In genomic region chr16:4877298-4877685, GRCh38 we compare ENCODE assay signal across 18 cellular contexts. TPM values are rescaled to one million over a fixed set of nuclear protein-coding genes. Genes with fewer than 3 reads are reported as not detected.
DNase-seq lines count a peak whose midpoint lies in the region; ATAC-seq, FAIRE-seq and TF ChIP-seq lines count a peak whose summit lies in the region.
"Had no signal": no experiment of that assay in that cellular context is flagged by ENCODE, and none has a peak within 500 bp of the region (broad histone marks: within the 10 kb centered on the region; RNA-seq: fewer than 3 reads in every experiment).

No MANE protein-coding gene starts in this region.

- peaks cover 41% of the 10 kb centered on the region for H3K36me3 Mint-ChIP-seq in activated naive CD4-positive, alpha-beta T cell treated with anti-CD3 and anti-CD28 coated beads, Interleukin-2, amount 10 ng/mL, durations not matched to agents 7 days and 5 days

- intact Hi-C loops in K562 (cut with micrococcal nuclease) = no loop called here

- H3K9ac ChIP-seq in K562 (ENCODE audit: insufficient read depth in 1 of 2, low read depth in 2 of 2, low read length in 2 of 2) = no peak overlapping the region
- H3K9ac ChIP-seq: BLaER1, GM23248 had no signal

- no peaks in the 10 kb centered on the region for H3K4me1 Mint-ChIP-seq in activated naive CD4-positive, alpha-beta T cell treated with anti-CD3 and anti-CD28 coated beads, Interleukin-2, amount 10 ng/mL, durations not matched to agents 7 days and 5 days
- H3K4me1 Mint-ChIP-seq: CD4-positive, CD25-positive, alpha-beta regulatory T cell had no signal

- peaks cover 93% of the 10 kb centered on the region for H3K36me3 ChIP-seq in K562 (ENCODE audit: control insufficient read depth, insufficient read depth, low read length)
- peaks cover 100% of the 10 kb centered on the region for H3K36me3 ChIP-seq in neutrophil

- no peak for FAIRE-seq in K562 (lab: Jason Lieb, UNC)
- FAIRE-seq: GM12878, GM18507, H54 had no signal

- H3K4me3 ChIP-seq in K562 (no peak overlapping the region), neutrophil (ENCODE audit: low read depth in 1 of 2, low read length in 1 of 2) (no peak overlapping the region)
- H3K4me3 ChIP-seq: BLaER1, GM12878, GM23248 had no signal

- TF ChIP-seq POLR2A in K562 (conservative IDR thresholded peaks at IDR 0.05) = no peak

- no peaks in the 10 kb centered on the region for H3K9me3 Mint-ChIP-seq in activated naive CD4-positive, alpha-beta T cell treated with anti-CD3 and anti-CD28 coated beads, Interleukin-2, amount 10 ng/mL, durations not matched to agents 7 days and 5 days
- H3K9me3 Mint-ChIP-seq: CD4-positive, CD25-positive, alpha-beta regulatory T cell had no signal

- H3K9me3 ChIP-seq in K562 (replicated peaks; ENCODE audit: control insufficient read depth, insufficient read depth, low read depth, low read length) = no peaks in the 10 kb centered on the region
- H3K9me3 ChIP-seq in neutrophil = no peaks in the 10 kb centered on the region
- H3K9me3 ChIP-seq: BLaER1 had no signal

- DNase-seq in activated naive CD4-positive, alpha-beta T cell treated with anti-CD3 and anti-CD28 coated beads, Interleukin-2, amount 10 ng/mL, durations not matched to agents 7 days and 5 days = no peak
- no peak for DNase-seq in activated naive CD4-positive, alpha-beta T cell treated with anti-CD3 and anti-CD28 coated beads, Interleukin-2, amount 50 U/mL, for 16 hours
- DNase-seq in K562 (ENCODE audit: extremely low read depth in 1 of 4, low spot score in 3 of 4) (no peak), NCI-H526 treated with DMSO at 0.1 percent for 48 hours (lab: John Stamatoyannopoulos, UW) (no peak), SK-N-DZ (ENCODE audit: low spot score) (no peak), COR-L47 (lab: John Stamatoyannopoulos, UW) (no peak)
- DNase-seq: 8988T; AML-193; CD4-positive, CD25-positive, alpha-beta regulatory T cell; DMS79; GM23248 had no signal

- no peak overlapping the region for H3K4me3 Mint-ChIP-seq in activated naive CD4-positive, alpha-beta T cell treated with anti-CD3 and anti-CD28 coated beads, Interleukin-2, amount 10 ng/mL, durations not matched to agents 7 days and 5 days
- H3K4me3 Mint-ChIP-seq: CD4-positive, CD25-positive, alpha-beta regulatory T cell had no signal

- POLR2A ChIA-PET in K562 (lab: Yijun Ruan, JAX) = interaction anchor here (0.7 to 1.3 kb wide), 3 partner anchors 9 to 18 kb away, joined by 3 to 6 read pairs (median 5); no protein-coding TSS in a partner anchor

- H4K20me1 ChIP-seq in K562 (replicated peaks; ENCODE audit: control insufficient read depth, insufficient read depth, low read length) = no peaks in the 10 kb centered on the region

- CTCF ChIA-PET in activated naive CD4-positive, alpha-beta T cell treated with anti-CD3 and anti-CD28 coated beads, Interleukin-2, amount 10 ng/mL, durations not matched to agents 7 days and 5 days (lab: Charles Lee) = no interaction called here
- CTCF ChIA-PET in K562 (lab: Yijun Ruan, JAX; ENCODE audit: low intra/inter-chr PET ratio) = no interaction called here

- no peak for TF ChIP-seq RAD21 in K562 (CRISPR knock-in tag; conservative IDR thresholded peaks at IDR 0.05 in 1 of 2, IDR thresholded peaks at IDR 0.05 in 1 of 2)

- WGBS in K562 (ENCODE audit: insufficient coverage, low coverage, missing lambda C conversion rate) = 97% methylated on average over 14 of the region's 14 CpGs

- ATAC-seq in K562 = no peak
- ATAC-seq: GM12878, HCT116 had no signal

- H3K27me3 ChIP-seq in K562 (ENCODE audit: control insufficient read depth in 2 of 2, insufficient read depth in 2 of 2, low read length in 2 of 2) (no peaks in the 10 kb centered on the region), neutrophil (no peaks in the 10 kb centered on the region)
- H3K27me3 ChIP-seq: BLaER1 had no signal

- H3K4me2 ChIP-seq in K562 (ENCODE audit: insufficient read depth, low read length) = no peak overlapping the region
- H3K4me2 ChIP-seq: BLaER1 had no signal

- peak overlapping the region; percentile 7 for H3K27ac Mint-ChIP-seq in activated naive CD4-positive, alpha-beta T cell treated with anti-CD3 and anti-CD28 coated beads, Interleukin-2, amount 10 ng/mL, durations not matched to agents 7 days and 5 days
- H3K27ac Mint-ChIP-seq: CD4-positive, CD25-positive, alpha-beta regulatory T cell had no signal

- H3K27me3 Mint-ChIP-seq in activated naive CD4-positive, alpha-beta T cell treated with anti-CD3 and anti-CD28 coated beads, Interleukin-2, amount 10 ng/mL, durations not matched to agents 7 days and 5 days = no peaks in the 10 kb centered on the region
- H3K27me3 Mint-ChIP-seq: CD4-positive, CD25-positive, alpha-beta regulatory T cell had no signal

- no TSS peak for BruUV-seq in K562 (replicated peaks; lab: Mats Ljungman, UMichigan)

- H3K9me1 ChIP-seq in K562 (ENCODE audit: control insufficient read depth, insufficient read depth, low read length) = no peaks in the 10 kb centered on the region

- TF ChIP-seq EP300 in K562 (IDR thresholded peaks at IDR 0.05; ENCODE audit: low read length) = no peak

- no peak for TF ChIP-seq CTCF in K562 (IDR thresholded peaks at IDR 0.05 in 2 of 3, conservative IDR thresholded peaks at IDR 0.05 in 1 of 3; ENCODE audit: insufficient read depth in 2 of 3, low read depth in 1 of 3, low read length in 3 of 3)
- TF ChIP-seq CTCF in neutrophil (IDR thresholded peaks at IDR 0.05) = no peak

- H2AFZ ChIP-seq in K562 (ENCODE audit: low read depth, low read length) = no peak overlapping the region
- H2AFZ ChIP-seq: GM23248 had no signal

- H3K4me1 ChIP-seq in K562 (replicated peaks in 1 of 2; ENCODE audit: control insufficient read depth in 2 of 2, insufficient read depth in 2 of 2, low read length in 2 of 2) = peaks cover under 1 to 4% of the 10 kb centered on the region in 2 experiments; a peak in 1 of 5 replicates
- H3K4me1 ChIP-seq in neutrophil (ENCODE audit: control insufficient read depth in 1 of 2, insufficient read depth in 1 of 2, low read depth in 1 of 2, low read length in 1 of 2) = no peaks in the 10 kb centered on the region
- H3K4me1 ChIP-seq: BLaER1 had no signal

- H3K79me2 ChIP-seq in K562 (ENCODE audit: control insufficient read depth, insufficient read depth, low read length) = no peaks in the 10 kb centered on the region

- H3K27ac ChIP-seq in K562 (ENCODE audit: extremely low read depth, low read depth, low read length) = no peak overlapping the region
- peak overlapping the region; percentile 15 for H3K27ac ChIP-seq in neutrophil
- H3K27ac ChIP-seq: BLaER1, GM23248, HL-60 had no signal

- in situ Hi-C loops in K562 (cut with MboI) = no loop called here

RNA-seq across cellular contexts. Expression of gene UBN1, which starts 30.0 kb away (rescaled TPM):
- total RNA-seq in K562 (2011; cell fraction: chromatin; rRNA removed; ENCODE audit: low replicate concordance) = 79.4 and 106 TPM in 2 replicates
- 59.1 and 60.7 TPM in 2 replicates for total RNA-seq in K562 (2011; cell fraction: nucleolus; rRNA removed)
- total RNA-seq in K562 (2011; cell fraction: nucleoplasm; rRNA removed) = 65.0 TPM in 2 replicates
- total RNA-seq in K562 (2014; rRNA removed) = 20.6 and 20.8 TPM in 2 replicates
- 19.8 and 23.9 TPM in 2 replicates for total RNA-seq in K562 (2014; rRNA removed; fragmentation: Illumina TruSeq; extraction: Trizol)
- 24.4 and 25.0 TPM in 2 replicates for total RNA-seq in K562 (2015; rRNA removed; fragmentation: Illumina TruSeq; extraction: Trizol)
- 40.9 and 45.7 TPM in 2 replicates for total RNA-seq in K562 (2021)
- polyA plus RNA-seq in K562 (2011; rRNA removed) = 14.9 and 15.4 TPM in 2 replicates
- polyA plus RNA-seq in K562 (2011; cell fraction: cytosol; rRNA removed) = 14.7 and 17.3 TPM in 2 replicates
- 42.6 and 53.3 TPM in 2 replicates for polyA plus RNA-seq in K562 (2011; cell fraction: nucleus; rRNA removed)
- 29.7 and 30.3 TPM in 2 replicates for polyA plus RNA-seq in K562 (2012)
- 31.2 and 34.2 TPM in 2 replicates for polyA plus RNA-seq in K562 (2014; fragmentation: Illumina TruSeq; extraction: Trizol)
- polyA plus RNA-seq in K562 (2014; fragmentation: Nextera tagmentation; extraction: Ambion mirVana) = 1 to 10 TPM; 1.5 to 2.4 TPM
- 21.1 and 25.5 TPM in 2 replicates for polyA plus RNA-seq in K562 (2014; rRNA removed)
- 17.7 and 25.8 TPM in 2 replicates for polyA minus RNA-seq in K562 (2011; rRNA and poly(A)+ RNA removed)
- polyA minus RNA-seq in K562 (2011; cell fraction: cytosol; rRNA and poly(A)+ RNA removed) = 16.8 and 27.0 TPM in 2 replicates
- polyA minus RNA-seq in K562 (2011; cell fraction: nucleus; rRNA and poly(A)+ RNA removed) = 21.5 and 21.8 TPM in 2 replicates
- polyA plus RNA-seq in SK-N-DZ (2014; cell fraction: cytosol; rRNA removed) = 31.1 and 34.8 TPM in 2 replicates
- 21.0 and 33.5 TPM in 2 replicates for polyA plus RNA-seq in SK-N-DZ (2014; cell fraction: nucleus; rRNA removed)

RNA-seq across cellular contexts. Expression of gene GLYR1, which starts 30.2 kb away (rescaled TPM):
- 172 and 226 TPM in 2 replicates for total RNA-seq in K562 (2011; cell fraction: chromatin; rRNA removed; ENCODE audit: low replicate concordance)
- total RNA-seq in K562 (2011; cell fraction: nucleolus; rRNA removed) = 74.0 and 74.7 TPM in 2 replicates
- total RNA-seq in K562 (2011; cell fraction: nucleoplasm; rRNA removed) = 112 and 153 TPM in 2 replicates
- total RNA-seq in K562 (2014; rRNA removed) (36.5 and 41.6 TPM in 2 replicates), K562 (2014; rRNA removed; fragmentation: Illumina TruSeq; extraction: Trizol) (59.6 and 76.9 TPM in 2 replicates), K562 (2015; rRNA removed; fragmentation: Illumina TruSeq; extraction: Trizol) (70.9 and 72.4 TPM in 2 replicates), K562 (2021) (92.7 and 97.6 TPM in 2 replicates)
- polyA plus RNA-seq in K562 (2011; rRNA removed) (60.2 and 63.0 TPM in 2 replicates), K562 (2014; fragmentation: Illumina TruSeq; extraction: Trizol) (96.4 and 99.2 TPM in 2 replicates), K562 (2014; fragmentation: Nextera tagmentation; extraction: Ambion mirVana) (1 to 10 TPM; 6.7 to 8.3 TPM), K562 (2014; rRNA removed) (83.1 and 89.8 TPM in 2 replicates)
- 49.4 and 62.8 TPM in 2 replicates for polyA plus RNA-seq in K562 (2011; cell fraction: cytosol; rRNA removed)
- 66.8 and 89.3 TPM in 2 replicates for polyA plus RNA-seq in K562 (2011; cell fraction: nucleus; rRNA removed)
- polyA plus RNA-seq in K562 (2012) = 65.5 and 88.3 TPM in 2 replicates
- polyA minus RNA-seq in K562 (2011; rRNA and poly(A)+ RNA removed) = 78.7 and 80.6 TPM in 2 replicates
- polyA minus RNA-seq in K562 (2011; cell fraction: cytosol; rRNA and poly(A)+ RNA removed) = 28.9 and 29.7 TPM in 2 replicates
- polyA minus RNA-seq in K562 (2011; cell fraction: nucleus; rRNA and poly(A)+ RNA removed) = 31.8 and 43.2 TPM in 2 replicates
- 49.3 and 50.6 TPM in 2 replicates for polyA plus RNA-seq in SK-N-DZ (2014; cell fraction: cytosol; rRNA removed)
- polyA plus RNA-seq in SK-N-DZ (2014; cell fraction: nucleus; rRNA removed) = 35.7 and 56.2 TPM in 2 replicates

RNA-seq across cellular contexts. Expression of gene PPL, which starts 59.7 kb away (rescaled TPM):
- total RNA-seq in K562 (2011; cell fraction: chromatin; rRNA removed; ENCODE audit: low replicate concordance) = 0.07 and 0.19 TPM in 2 replicates
- 0.17 and 0.53 TPM in 2 replicates for total RNA-seq in K562 (2011; cell fraction: nucleolus; rRNA removed)
- 0.44 TPM in 1 of 2 replicates, not detected in the other for total RNA-seq in K562 (2011; cell fraction: nucleoplasm; rRNA removed)
- total RNA-seq in K562 (2014; rRNA removed) (0.09 and 0.16 TPM in 2 replicates), K562 (2014; rRNA removed; fragmentation: Illumina TruSeq; extraction: Trizol) (0.03 TPM in 1 of 2 replicates, not detected in the other), K562 (2015; rRNA removed; fragmentation: Illumina TruSeq; extraction: Trizol) (0.04 TPM in 1 of 2 replicates, not detected in the other), K562 (2021) (0.07 and 0.13 TPM in 2 replicates)
- polyA plus RNA-seq in K562 (2011; rRNA removed) (0.05 and 0.07 TPM in 2 replicates), K562 (2014; fragmentation: Illumina TruSeq; extraction: Trizol) (0.03 and 0.10 TPM in 2 replicates), K562 (2014; fragmentation: Nextera tagmentation; extraction: Ambion mirVana) (under 1 TPM in 1 of 2 experiments, not detected in 1; 0.15 TPM), K562 (2014; rRNA removed) (0.01 and 0.03 TPM in 2 replicates)
- 0.04 TPM in 2 replicates for polyA plus RNA-seq in K562 (2011; cell fraction: cytosol; rRNA removed)
- 0.11 and 0.33 TPM in 2 replicates for polyA plus RNA-seq in K562 (2011; cell fraction: nucleus; rRNA removed)
- polyA plus RNA-seq in K562 (2012) = 0.13 and 0.22 TPM in 2 replicates
- polyA minus RNA-seq in K562 (2011; rRNA and poly(A)+ RNA removed) = 0.11 and 0.39 TPM in 2 replicates
- 0.19 and 0.27 TPM in 2 replicates for polyA minus RNA-seq in K562 (2011; cell fraction: cytosol; rRNA and poly(A)+ RNA removed)
- 0.11 and 0.13 TPM in 2 replicates for polyA minus RNA-seq in K562 (2011; cell fraction: nucleus; rRNA and poly(A)+ RNA removed)
- polyA plus RNA-seq in SK-N-DZ (2014; cell fraction: cytosol; rRNA removed) = 2.4 and 3.4 TPM in 2 replicates
- 3.6 and 8.8 TPM in 2 replicates for polyA plus RNA-seq in SK-N-DZ (2014; cell fraction: nucleus; rRNA removed)
- total RNA-seq: CD4-positive, CD25-positive, alpha-beta regulatory T cell had no signal
